In genomic region chr19:14450876-14451275, GRCh38 we compare ENCODE assay signal across 24 cellular contexts. TPM values are rescaled to one million over a fixed set of nuclear protein-coding genes. Genes with fewer than 3 reads are reported as not detected.
"Had no signal": no experiment of that assay in that cellular context is flagged by ENCODE, and none has a peak within 500 bp of the region (broad histone marks: within the 10 kb centered on the region; RNA-seq: fewer than 3 reads in every experiment).

No MANE protein-coding gene starts in this region.

- H3K9ac ChIP-seq: SK-N-SH had no signal

- H2AFZ ChIP-seq: PC-9 had no signal

- H3K9me3 Mint-ChIP-seq: activated CD4-positive, alpha-beta memory T cell treated with anti-CD3 and anti-CD28 coated beads for 36 hours; activated CD4-positive, alpha-beta T cell treated with anti-CD3 and anti-CD28 coated beads, Interleukin-2, amount 10 ng/mL, durations not matched to agents 7 days and 5 days; activated naive CD4-positive, alpha-beta T cell treated with anti-CD3 and anti-CD28 coated beads for 36 hours; activated naive CD4-positive, alpha-beta T cell treated with anti-CD3 and anti-CD28 coated beads, Interleukin-2, amount 50 U/mL, for 72 hours; activated T-cell treated with anti-CD3 and anti-CD28 coated beads, Interleukin-2, amount 50 U/mL, for 4 hours; activated T-helper 1 cell treated with anti-CD3 and anti-CD28 coated beads, Interleukin-12 subunit alpha, Interleukin-12 subunit beta, Interleukin-2, Interleukin-4 antibody, amounts not matched to agents 30 ng/mL and 10 ng/mL and 1 ng/mL, durations not matched to agents 14 hours and 24 hours and 36 hours; T-helper 1 cell treated with Interleukin-12 subunit alpha and Interleukin-12 subunit beta and Interleukin-4 antibody, amounts not matched to agents 30 μg/mL and 1 μg/mL, for 36 hours; T-helper 2 cell treated with Interferon-gamma antibody and Interleukin-4, amounts not matched to agents 5 μg/mL and 100 μg/mL, for 36 hours had no signal

- H3K4me3 Mint-ChIP-seq: activated CD4-positive, alpha-beta memory T cell treated with anti-CD3 and anti-CD28 coated beads for 36 hours; activated CD4-positive, alpha-beta T cell treated with anti-CD3 and anti-CD28 coated beads, Interleukin-2, amount 10 ng/mL, durations not matched to agents 7 days and 5 days; activated naive CD4-positive, alpha-beta T cell treated with anti-CD3 and anti-CD28 coated beads for 36 hours; activated T-cell treated with anti-CD3 and anti-CD28 coated beads, Interleukin-2, amount 50 U/mL, for 4 hours; activated T-helper 1 cell treated with anti-CD3 and anti-CD28 coated beads, Interleukin-12 subunit alpha, Interleukin-12 subunit beta, Interleukin-2, Interleukin-4 antibody, amounts not matched to agents 30 ng/mL and 10 ng/mL and 1 ng/mL, durations not matched to agents 14 hours and 24 hours and 36 hours; T-helper 1 cell treated with Interleukin-12 subunit alpha and Interleukin-12 subunit beta and Interleukin-4 antibody, amounts not matched to agents 30 μg/mL and 1 μg/mL, for 36 hours; T-helper 2 cell treated with Interferon-gamma antibody and Interleukin-4, amounts not matched to agents 5 μg/mL and 100 μg/mL, for 36 hours had no signal

- H3K27me3 ChIP-seq: brain microvascular endothelial cell, SJSA1 had no signal

- H3K9me2 ChIP-seq: SK-N-SH had no signal

- H3K4me1 ChIP-seq: SJSA1 had no signal

- H3K4me3 ChIP-seq: PC-9, SJSA1 had no signal

- H3K4me2 ChIP-seq: PC-9, SK-N-SH had no signal

- FAIRE-seq: TTC549 had no signal

- H3K27ac ChIP-seq: brain microvascular endothelial cell, PC-9, SJSA1 had no signal

- H3K27me3 Mint-ChIP-seq: activated CD4-positive, alpha-beta memory T cell treated with anti-CD3 and anti-CD28 coated beads for 36 hours; activated CD4-positive, alpha-beta T cell treated with anti-CD3 and anti-CD28 coated beads, Interleukin-2, amount 10 ng/mL, durations not matched to agents 7 days and 5 days had no signal

- DNase-seq: activated CD8-positive, alpha-beta memory T cell treated with anti-CD3 and anti-CD28 coated beads, Interleukin-2, amount 50 U/mL, for 4 hours; activated gamma-delta T cell treated with Interleukin-2 at 50 U/mL for 16 hours; amniotic stem cell; NCI-H1105; NCI-H1417 treated with DMSO at 0.1 percent for 48 hours; NCI-H187 treated with DMSO at 0.1 percent for 48 hours; NCI-H2081 treated with DMSO at 0.1 percent for 48 hours; NCI-H446 treated with DMSO at 0.1 percent for 48 hours; NCI-H524; SHP77 treated with DMSO at 0.1 percent for 48 hours had no signal

- H3K9me3 ChIP-seq: SJSA1, SK-N-SH had no signal

- H3K27ac Mint-ChIP-seq: activated CD4-positive, alpha-beta memory T cell treated with anti-CD3 and anti-CD28 coated beads for 36 hours; activated naive CD4-positive, alpha-beta T cell treated with anti-CD3 and anti-CD28 coated beads for 36 hours; activated T-helper 1 cell treated with anti-CD3 and anti-CD28 coated beads, Interleukin-12 subunit alpha, Interleukin-12 subunit beta, Interleukin-2, Interleukin-4 antibody, amounts not matched to agents 30 ng/mL and 10 ng/mL and 1 ng/mL, durations not matched to agents 14 hours and 24 hours and 36 hours; T-helper 1 cell treated with Interleukin-12 subunit alpha and Interleukin-12 subunit beta and Interleukin-4 antibody, amounts not matched to agents 30 μg/mL and 1 μg/mL, for 36 hours; T-helper 2 cell treated with Interferon-gamma antibody and Interleukin-4, amounts not matched to agents 5 μg/mL and 100 μg/mL, for 36 hours had no signal

RNA-seq across cellular contexts. Expression of gene PTGER1, which starts 24.3 kb away (rescaled TPM):
- total RNA-seq: activated naive CD4-positive, alpha-beta T cell treated with anti-CD3 and anti-CD28 coated beads for 36 hours; SJSA1 had no signal
- polyA plus RNA-seq: aorta had no signal
